Comparison of ENCODE assay signal across 18 cellular contexts in the genomic region with DNA sequence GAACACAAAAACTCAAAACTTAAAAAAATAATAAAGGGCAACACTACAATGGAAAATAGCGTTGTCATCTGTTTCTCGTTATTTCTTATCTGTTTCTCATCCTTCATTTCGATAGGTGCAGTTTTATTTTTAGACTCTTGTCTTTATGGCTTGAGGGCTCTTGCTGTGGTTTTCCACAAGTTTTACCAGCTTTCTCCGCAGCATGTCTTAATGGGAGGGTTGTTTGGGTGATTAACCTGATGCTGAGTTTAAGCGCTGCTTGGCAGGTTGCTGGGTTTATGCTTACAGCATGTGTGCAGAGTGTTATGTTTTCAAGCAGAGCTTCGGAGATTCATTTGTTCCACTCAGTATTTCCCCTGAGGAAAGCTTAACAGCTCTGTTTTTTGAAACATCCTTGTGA.
A peak's percentile ranks its signal among the peaks of the same experiment; 100 is the strongest.
DNase-seq lines count a peak whose midpoint lies in the region; ATAC-seq and TF ChIP-seq lines count a peak whose summit lies in the region.
"Had no signal": no experiment of that assay in that cellular context is flagged by ENCODE, and none has a peak within 500 bp of the region (broad histone marks: within the 10 kb centered on the region; RNA-seq: fewer than 3 reads in every experiment).

No MANE protein-coding gene starts in this region.

- DNase-seq in HEK293T (ENCODE audit: extremely low spot score) (peak; percentile 33), SK-N-MC (ENCODE audit: low read depth, low spot score) (peak; percentile 47), epithelial cell of esophagus (ENCODE audit: low read depth) (peak; percentile 26), LoVo (ENCODE audit: low spot score) (no peak)
- DNase-seq in activated T-cell treated with anti-CD3 and anti-CD28 coated beads, Interleukin-2, amount 50 U/mL, for 72 hours, result no peak
- DNase-seq: activated CD4-positive, alpha-beta T cell treated with anti-CD3 and anti-CD28 coated beads for 4 hours; DMS79; effector memory CD4-positive, alpha-beta T cell; hypothalamus; naive B cell; NCI-H1417 treated with DMSO at 0.1 percent for 48 hours; NCI-H446 treated with DMSO at 0.1 percent for 48 hours; stimulated activated CD4-positive, alpha-beta T cell treated with anti-CD3 and anti-CD28 coated beads, Interleukin-1b, Interleukin-23, amount 100 ng/mL, for 48 hours; stimulated activated naive CD8-positive, alpha-beta T cell treated with anti-CD3 and anti-CD28 coated beads, Interleukin-15, Interleukin-2, amounts not matched to agents 100 U/mL and 50 U/mL, for 24 hours; tibial artery had no signal

- H3K9ac ChIP-seq in SK-N-MC (ENCODE audit: insufficient read length), result no peak overlapping the region

- peak overlapping the region; percentile 45 to 94 (median 90) for H3K27ac Mint-ChIP-seq in nephron
- no peak overlapping the region for H3K27ac Mint-ChIP-seq in activated T-cell treated with anti-CD3 and anti-CD28 coated beads, Interleukin-2, amount 50 U/mL, for 72 hours
- H3K27ac Mint-ChIP-seq: naive B cell had no signal

- ATAC-seq in HG02852 (IDR thresholded peaks at IDR 0.05; ENCODE audit: unreplicated experiment) (no peak), HG03565 (IDR thresholded peaks at IDR 0.05; ENCODE audit: unreplicated experiment) (no peak)
- ATAC-seq in activated T-cell treated with anti-CD3 and anti-CD28 coated beads, Interleukin-2, amount 50 U/mL, for 72 hours (replicated peaks in 1 of 2), result no peak
- ATAC-seq: stimulated activated naive CD8-positive, alpha-beta T cell treated with anti-CD3 and anti-CD28 coated beads, Interleukin-15, Interleukin-2, amounts not matched to agents 100 U/mL and 50 U/mL, for 24 hours had no signal

- CTCF ChIA-PET in HEK293T (lab: Yijun Ruan, JAX), result interaction anchor here (0.6 to 0.9 kb wide), 2 partner anchors 360 to 634 kb away, joined by 3 to 4 read pairs; no protein-coding TSS in a partner anchor

- no peaks in the 10 kb centered on the region for H3K36me3 ChIP-seq in SK-N-MC (ENCODE audit: insufficient read depth, low read length)
- H3K36me3 ChIP-seq: tibial artery had no signal

- no peaks in the 10 kb centered on the region for H3K27me3 Mint-ChIP-seq in nephron (ENCODE audit: low read depth)
- peaks cover 14% of the 10 kb centered on the region for H3K27me3 Mint-ChIP-seq in activated T-cell treated with anti-CD3 and anti-CD28 coated beads, Interleukin-2, amount 50 U/mL, for 72 hours (ENCODE audit: low read depth)

- peak overlapping the region in 2 of 3 experiments; percentile 35 to 43 for H3K4me3 Mint-ChIP-seq in nephron
- H3K4me3 Mint-ChIP-seq in activated T-cell treated with anti-CD3 and anti-CD28 coated beads, Interleukin-2, amount 50 U/mL, for 72 hours, result no peak overlapping the region
- H3K4me3 Mint-ChIP-seq: naive B cell had no signal

- TF ChIP-seq CTCF in epithelial cell of esophagus (IDR thresholded peaks at IDR 0.05; ENCODE audit: insufficient read depth, low read depth, low read length, missing control alignments), result no peak
- no peak for TF ChIP-seq CTCF in nephron (IDR thresholded peaks at IDR 0.05; ENCODE audit: unreplicated experiment in 3 of 3)

- H3K36me3 Mint-ChIP-seq in nephron (ENCODE audit: low read depth), result no peaks in the 10 kb centered on the region
- H3K36me3 Mint-ChIP-seq in activated T-cell treated with anti-CD3 and anti-CD28 coated beads, Interleukin-2, amount 50 U/mL, for 72 hours (ENCODE audit: insufficient read depth in 2 of 2), result no peaks in the 10 kb centered on the region
- H3K36me3 Mint-ChIP-seq: naive B cell had no signal

- peak overlapping the region; percentile 50 for H3K4me3 ChIP-seq in SK-N-MC
- no peak overlapping the region for H3K4me3 ChIP-seq in epithelial cell of esophagus (ENCODE audit: low read length)
- H3K4me3 ChIP-seq: tibial artery had no signal

- no peaks in the 10 kb centered on the region for H3K9me3 ChIP-seq in SK-N-MC (ENCODE audit: low read depth, low read length)
- H3K9me3 ChIP-seq: tibial artery had no signal

- peaks cover 16% of the 10 kb centered on the region for H3K9me3 Mint-ChIP-seq in nephron
- H3K9me3 Mint-ChIP-seq in activated T-cell treated with anti-CD3 and anti-CD28 coated beads, Interleukin-2, amount 50 U/mL, for 72 hours, result no peaks in the 10 kb centered on the region

- H3K27ac ChIP-seq in SK-N-MC, result peak overlapping the region; percentile 9; the same call in 1 of the 2 replicates
- H3K27ac ChIP-seq: tibial artery had no signal

- peaks cover 35% of the 10 kb centered on the region for H3K4me1 Mint-ChIP-seq in nephron
- no peaks in the 10 kb centered on the region for H3K4me1 Mint-ChIP-seq in activated T-cell treated with anti-CD3 and anti-CD28 coated beads, Interleukin-2, amount 50 U/mL, for 72 hours (ENCODE audit: low read depth)
- H3K4me1 Mint-ChIP-seq: naive B cell had no signal

- POLR2A ChIA-PET in HEK293T (lab: Yijun Ruan, JAX), result no interaction called here

TF ChIP-seq in HEK293T, 16 proteins besides CTCF, POLR2A, EP300 and RAD21:
- TF ChIP-seq SUZ12 (IDR thresholded peaks at IDR 0.05) (no peak), ELF4 (IDR thresholded peaks at IDR 0.05) (no peak), L3MBTL2 (conservative IDR thresholded peaks at IDR 0.05) (peak; percentile 32), CTBP1 (IDR thresholded peaks at IDR 0.05; ENCODE audit: borderline replicate concordance) (peak; percentile 72; the same call in 1 of the 2 replicates), SP1 (IDR thresholded peaks at IDR 0.05) (no peak), FOXM1 (IDR thresholded peaks at IDR 0.05; ENCODE audit: borderline replicate concordance) (no peak), LEF1 (IDR thresholded peaks at IDR 0.05; ENCODE audit: borderline replicate concordance) (no peak), BHLHE40 (IDR thresholded peaks at IDR 0.05; ENCODE audit: borderline replicate concordance) (no peak), HDGF (IDR thresholded peaks at IDR 0.05; ENCODE audit: borderline replicate concordance) (no peak), ARNT (IDR thresholded peaks at IDR 0.05) (no peak; the same call in 1 of the 2 replicates), ZNF384 (IDR thresholded peaks at IDR 0.05) (no peak), NFRKB (IDR thresholded peaks at IDR 0.05) (no peak), FOXK2 (IDR thresholded peaks at IDR 0.05) (no peak)
- TF ChIP-seq, protein P1, sequence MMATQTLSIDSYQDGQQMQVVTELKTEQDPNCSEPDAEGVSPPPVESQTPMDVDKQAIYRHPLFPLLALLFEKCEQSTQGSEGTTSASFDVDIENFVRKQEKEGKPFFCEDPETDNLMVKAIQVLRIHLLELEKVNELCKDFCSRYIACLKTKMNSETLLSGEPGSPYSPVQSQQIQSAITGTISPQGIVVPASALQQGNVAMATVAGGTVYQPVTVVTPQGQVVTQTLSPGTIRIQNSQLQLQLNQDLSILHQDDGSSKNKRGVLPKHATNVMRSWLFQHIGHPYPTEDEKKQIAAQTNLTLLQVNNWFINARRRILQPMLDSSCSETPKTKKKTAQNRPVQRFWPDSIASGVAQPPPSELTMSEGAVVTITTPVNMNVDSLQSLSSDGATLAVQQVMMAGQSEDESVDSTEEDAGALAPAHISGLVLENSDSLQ (IDR thresholded peaks at IDR 0.05), result peak; percentile 84

Comparison
In these comparisons a context has a peak if more than half of its experiments do, and no peak if none do; other contexts are left out.
1. DNase-seq: peak in HEK293T (single experiment), SK-N-MC (single experiment) and epithelial cell of esophagus (single experiment); none in activated T-cell treated with anti-CD3 and anti-CD28 coated beads, Interleukin-2, amount 50 U/mL, for 72 hours (0 of 2) and LoVo (single experiment).
2. H3K4me3 Mint-ChIP-seq: peak in nephron (2 of 3); none in activated T-cell treated with anti-CD3 and anti-CD28 coated beads, Interleukin-2, amount 50 U/mL, for 72 hours (0 of 2).